In the genomic region with DNA sequence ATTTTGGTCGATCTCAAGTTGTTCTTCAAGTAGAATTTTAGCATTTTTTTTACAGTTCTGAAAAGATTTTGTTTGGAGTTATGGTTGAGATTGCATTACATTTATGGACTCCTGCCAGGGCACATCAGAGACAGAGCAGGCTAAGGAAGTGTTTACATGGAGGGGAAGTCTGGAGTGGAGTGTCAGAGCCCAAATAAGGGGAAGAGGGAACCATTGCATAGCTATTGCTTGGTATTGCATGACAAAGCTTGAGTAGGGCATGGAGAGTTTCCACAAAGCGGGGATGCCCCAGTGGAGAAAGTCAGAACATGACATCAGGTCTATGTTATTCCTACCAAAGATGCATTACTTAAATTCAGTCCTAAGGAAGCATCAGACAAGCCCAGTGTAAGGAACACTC, we compare ENCODE assay signal across 16 cellular contexts.
A peak's percentile ranks its signal among the peaks of the same experiment; 100 is the strongest.
DNase-seq lines count a peak whose midpoint lies in the region; TF ChIP-seq lines count a peak whose summit lies in the region.
"Had no signal": no experiment of that assay in that cellular context is flagged by ENCODE, and none has a peak within 500 bp of the region (broad histone marks: within the 10 kb centered on the region; RNA-seq: fewer than 3 reads in every experiment).

No MANE protein-coding gene starts in this region.

- no CpG with 5 or more reads among the region's 2 CpGs for WGBS in trophoblast cell (ENCODE audit: extremely low coverage, insufficient coverage, insufficient read length)
- 49% methylated on average over 2 of the region's 2 CpGs for WGBS in esophagus muscularis mucosa

- H4K8ac ChIP-seq in trophoblast cell (ENCODE audit: low read depth, low read length), result no peak overlapping the region

- H3K23ac ChIP-seq in trophoblast cell (ENCODE audit: low read length), result no peak overlapping the region

- H4K91ac ChIP-seq in trophoblast cell (ENCODE audit: low read depth, low read length), result no peak overlapping the region

- TF ChIP-seq POLR2A in esophagus muscularis mucosa (IDR thresholded peaks at IDR 0.05; ENCODE audit: low read depth), result no peak

- H3K4ac ChIP-seq in trophoblast cell (ENCODE audit: low read depth, low read length), result no peak overlapping the region

- no peak overlapping the region for H3K9ac ChIP-seq in trophoblast cell (ENCODE audit: low read length)

- peak overlapping the region; percentile 82 for H3K27ac Mint-ChIP-seq in dendritic cell treated with granulocyte-macrophage colony-stimulating factor and Interleukin-4, amounts not matched to agents 40 ng/mL and 50 ng/mL, for 4 days
- no peak overlapping the region for H3K27ac Mint-ChIP-seq in activated T-cell treated with anti-CD3 and anti-CD28 coated beads, Interleukin-2, amount 50 U/mL, for 24 hours
- H3K27ac Mint-ChIP-seq: activated CD8-positive, alpha-beta T cell treated with anti-CD3 and anti-CD28 coated beads for 36 hours; activated naive CD4-positive, alpha-beta T cell treated with anti-CD3 and anti-CD28 coated beads, Interleukin-2, amount 50 U/mL, for 72 hours had no signal

- H3K4me3 ChIP-seq in trophoblast cell (ENCODE audit: low read depth, low read length), result no peak overlapping the region
- H3K4me3 ChIP-seq in esophagus muscularis mucosa, result no peak overlapping the region
- H3K4me3 ChIP-seq in ascending aorta, result no peak overlapping the region
- H3K4me3 ChIP-seq: coronary artery, GM12878 had no signal

- H3K79me2 ChIP-seq in trophoblast cell (ENCODE audit: control insufficient read depth, insufficient read depth, low read length, poor library complexity), result no peaks in the 10 kb centered on the region

- TF ChIP-seq CTCF in esophagus muscularis mucosa (IDR thresholded peaks at IDR 0.05), result no peak
- TF ChIP-seq CTCF in ascending aorta (IDR thresholded peaks at IDR 0.05), result no peak

- no peaks in the 10 kb centered on the region for H3K4me1 ChIP-seq in trophoblast cell (ENCODE audit: control insufficient read depth in 1 of 2, insufficient read depth in 2 of 2, low read length in 2 of 2)
- H3K4me1 ChIP-seq in esophagus muscularis mucosa, result no peaks in the 10 kb centered on the region
- no peaks in the 10 kb centered on the region for H3K4me1 ChIP-seq in ascending aorta

- no peaks in the 10 kb centered on the region for H3K79me1 ChIP-seq in trophoblast cell (ENCODE audit: low read length)

- peaks cover 7% of the 10 kb centered on the region for H3K27me3 Mint-ChIP-seq in dendritic cell treated with granulocyte-macrophage colony-stimulating factor and Interleukin-4, amounts not matched to agents 40 ng/mL and 50 ng/mL, for 4 days
- peaks cover 5% of the 10 kb centered on the region for H3K27me3 Mint-ChIP-seq in activated T-cell treated with anti-CD3 and anti-CD28 coated beads, Interleukin-2, amount 50 U/mL, for 24 hours

- H3K27me3 ChIP-seq in trophoblast cell (ENCODE audit: insufficient read depth, low read length) (no peaks in the 10 kb centered on the region), esophagus muscularis mucosa (no peaks in the 10 kb centered on the region), ascending aorta (no peaks in the 10 kb centered on the region)

- H3K9me3 ChIP-seq in trophoblast cell (ENCODE audit: insufficient read depth, low read depth, low read length) (peaks cover 1% of the 10 kb centered on the region), esophagus muscularis mucosa (no peaks in the 10 kb centered on the region), ascending aorta (no peaks in the 10 kb centered on the region)

- H3K14ac ChIP-seq in trophoblast cell (ENCODE audit: low read length), result no peak overlapping the region

- peak overlapping the region; percentile 28 for H3K4me3 Mint-ChIP-seq in dendritic cell treated with granulocyte-macrophage colony-stimulating factor and Interleukin-4, amounts not matched to agents 40 ng/mL and 50 ng/mL, for 4 days
- no peak overlapping the region for H3K4me3 Mint-ChIP-seq in activated T-cell treated with anti-CD3 and anti-CD28 coated beads, Interleukin-2, amount 50 U/mL, for 24 hours
- H3K4me3 Mint-ChIP-seq: activated CD8-positive, alpha-beta T cell treated with anti-CD3 and anti-CD28 coated beads for 36 hours had no signal

- H3K4me2 ChIP-seq in trophoblast cell (ENCODE audit: low read length), result no peak overlapping the region

- H3K36me3 Mint-ChIP-seq in dendritic cell treated with granulocyte-macrophage colony-stimulating factor and Interleukin-4, amounts not matched to agents 40 ng/mL and 50 ng/mL, for 4 days (ENCODE audit: low read depth), result no peaks in the 10 kb centered on the region
- H3K36me3 Mint-ChIP-seq in activated T-cell treated with anti-CD3 and anti-CD28 coated beads, Interleukin-2, amount 50 U/mL, for 24 hours (ENCODE audit: low read depth), result no peaks in the 10 kb centered on the region
- H3K36me3 Mint-ChIP-seq: activated naive CD4-positive, alpha-beta T cell treated with anti-CD3 and anti-CD28 coated beads, Interleukin-2, amount 50 U/mL, for 72 hours had no signal

- H3K36me3 ChIP-seq in trophoblast cell (ENCODE audit: control insufficient read depth in 1 of 2, insufficient read depth in 2 of 2, low read length in 2 of 2) (no peaks in the 10 kb centered on the region), esophagus muscularis mucosa (no peaks in the 10 kb centered on the region), ascending aorta (no peaks in the 10 kb centered on the region)

- no peak overlapping the region for H2BK120ac ChIP-seq in trophoblast cell (ENCODE audit: insufficient read depth, low read length, poor library complexity)

- no peak for TF ChIP-seq EP300 in esophagus muscularis mucosa (IDR thresholded peaks at IDR 0.05)

- no peak overlapping the region for H4K12ac ChIP-seq in trophoblast cell (ENCODE audit: low read depth, low read length)

- H3K27ac ChIP-seq in trophoblast cell (ENCODE audit: low read depth, low read length) (no peak overlapping the region), esophagus muscularis mucosa (replicated peaks in 1 of 4) (no peak overlapping the region), ascending aorta (no peak overlapping the region)
- H3K27ac ChIP-seq: coronary artery had no signal

- H2AK5ac ChIP-seq in trophoblast cell (ENCODE audit: low read length), result no peak overlapping the region

- intact Hi-C loops in dendritic cell treated with granulocyte-macrophage colony-stimulating factor and Interleukin-4, amounts not matched to agents 40 ng/mL and 50 ng/mL, for 4 days (cut with micrococcal nuclease), result loop anchor here (10.0 kb wide), 1 partner anchor 199 kb away; no protein-coding TSS in a partner anchor
- intact Hi-C loops in esophagus muscularis mucosa (cut with DNase I) (no loop called here), ascending aorta (cut with DNase I) (no loop called here)

- H2AFZ ChIP-seq in trophoblast cell (ENCODE audit: insufficient read depth, low read length, poor library complexity), result no peak overlapping the region

- DNase-seq in GM03348 (ENCODE audit: low spot score), result peak; percentile 7
- DNase-seq in NCI-H2029 (lab: John Stamatoyannopoulos, UW), result peak; percentile 1
- peak; percentile 2 to 35 for DNase-seq in trophoblast cell
- DNase-seq in NCI-H2081 treated with DMSO at 0.1 percent for 48 hours (lab: John Stamatoyannopoulos, UW), result no peak
- no peak for DNase-seq in esophagus muscularis mucosa (ENCODE audit: extremely low spot score)
- DNase-seq in activated T-cell treated with anti-CD3 and anti-CD28 coated beads, Interleukin-2, amount 50 U/mL, for 24 hours, result no peak
- no peak for DNase-seq in ascending aorta (ENCODE audit: low spot score in 2 of 2)
- DNase-seq: activated CD8-positive, alpha-beta T cell treated with anti-CD3 and anti-CD28 coated beads for 36 hours; Calu3; mammary epithelial cell; NCI-H748 treated with DMSO at 0.1 percent for 48 hours; stimulated activated CD4-positive, alpha-beta T cell treated with anti-CD3 and anti-CD28 coated beads, Interleukin-2, amount 100 ng/mL, for 48 hours had no signal

- no peak overlapping the region for H2BK12ac ChIP-seq in trophoblast cell (ENCODE audit: low read length)

- H2BK5ac ChIP-seq in trophoblast cell (ENCODE audit: low read depth, low read length, poor library complexity), result no peak overlapping the region

- no peak overlapping the region for H3K18ac ChIP-seq in trophoblast cell (ENCODE audit: low read length)

- peaks cover 10% of the 10 kb centered on the region for H3K4me1 Mint-ChIP-seq in dendritic cell treated with granulocyte-macrophage colony-stimulating factor and Interleukin-4, amounts not matched to agents 40 ng/mL and 50 ng/mL, for 4 days (ENCODE audit: low read depth)
- no peaks in the 10 kb centered on the region for H3K4me1 Mint-ChIP-seq in activated T-cell treated with anti-CD3 and anti-CD28 coated beads, Interleukin-2, amount 50 U/mL, for 24 hours (ENCODE audit: low read depth)

- H3K9me3 Mint-ChIP-seq in dendritic cell treated with granulocyte-macrophage colony-stimulating factor and Interleukin-4, amounts not matched to agents 40 ng/mL and 50 ng/mL, for 4 days, result no peaks in the 10 kb centered on the region
- no peaks in the 10 kb centered on the region for H3K9me3 Mint-ChIP-seq in activated T-cell treated with anti-CD3 and anti-CD28 coated beads, Interleukin-2, amount 50 U/mL, for 24 hours
- H3K9me3 Mint-ChIP-seq: activated CD8-positive, alpha-beta T cell treated with anti-CD3 and anti-CD28 coated beads for 36 hours; activated naive CD4-positive, alpha-beta T cell treated with anti-CD3 and anti-CD28 coated beads, Interleukin-2, amount 50 U/mL, for 72 hours had no signal

Comparison
In these comparisons a context has a peak if more than half of its experiments do, and no peak if none do; other contexts are left out.
1. DNase-seq: peak in GM03348 (single experiment), NCI-H2029 (single experiment) and trophoblast cell (2 of 2); none in NCI-H2081 treated with DMSO at 0.1 percent for 48 hours (single experiment), esophagus muscularis mucosa (single experiment), activated T-cell treated with anti-CD3 and anti-CD28 coated beads, Interleukin-2, amount 50 U/mL, for 24 hours (single experiment) and ascending aorta (0 of 2).